ENCODE assay signal across 8 cellular contexts in genomic region chr17:2393184-2393953, GRCh38. TPM values are rescaled to one million over a fixed set of nuclear protein-coding genes. Genes with fewer than 3 reads are reported as not detected.
DNase-seq lines count a peak whose midpoint lies in the region; ATAC-seq and TF ChIP-seq lines count a peak whose summit lies in the region.

No MANE protein-coding gene starts in this region.

- peaks cover 24% of the 10 kb centered on the region for H3K4me1 ChIP-seq in endodermal cell (ENCODE audit: control insufficient read depth, insufficient read depth, low read length)

- peak overlapping the region; percentile 99 for H3K27ac Mint-ChIP-seq in CD4-positive, alpha-beta T cell
- peak overlapping the region; percentile 93 for H3K27ac Mint-ChIP-seq in endodermal cell
- H3K27ac Mint-ChIP-seq in mesothelial cell of epicardium, result peak overlapping the region; percentile 94

- H3K27me3 Mint-ChIP-seq in CD4-positive, alpha-beta T cell, result no peaks in the 10 kb centered on the region
- H3K27me3 Mint-ChIP-seq in endodermal cell (ENCODE audit: insufficient read depth) (no peaks in the 10 kb centered on the region), mesothelial cell of epicardium (ENCODE audit: low read depth) (no peaks in the 10 kb centered on the region)

- TF ChIP-seq CTCF in CD4-positive, alpha-beta T cell (IDR thresholded peaks at IDR 0.05), result no peak
- TF ChIP-seq CTCF in endodermal cell (conservative IDR thresholded peaks at IDR 0.05) (no peak), mesothelial cell of epicardium (IDR thresholded peaks at IDR 0.05; ENCODE audit: unreplicated experiment) (no peak)

- H3K27me3 ChIP-seq in CD4-positive, alpha-beta T cell (ENCODE audit: control insufficient read depth, insufficient read depth, low read length), result no peaks in the 10 kb centered on the region
- H3K27me3 ChIP-seq in endodermal cell (ENCODE audit: control insufficient read depth, insufficient read depth, low read length, poor library complexity, severe bottlenecking), result no peaks in the 10 kb centered on the region

- peaks cover 70% of the 10 kb centered on the region for H3K4me1 Mint-ChIP-seq in CD4-positive, alpha-beta T cell (ENCODE audit: low read depth)
- H3K4me1 Mint-ChIP-seq in endodermal cell (peaks cover 34% of the 10 kb centered on the region), mesothelial cell of epicardium (peaks cover 54% of the 10 kb centered on the region)

- H3K9me3 Mint-ChIP-seq in CD4-positive, alpha-beta T cell, result no peaks in the 10 kb centered on the region
- H3K9me3 Mint-ChIP-seq in endodermal cell, result no peaks in the 10 kb centered on the region
- no peaks in the 10 kb centered on the region for H3K9me3 Mint-ChIP-seq in mesothelial cell of epicardium

- H3K36me3 ChIP-seq in endodermal cell (ENCODE audit: control insufficient read depth, insufficient read depth, low read length), result no peaks in the 10 kb centered on the region

- H3K36me3 Mint-ChIP-seq in CD4-positive, alpha-beta T cell (ENCODE audit: low read depth), result peaks cover 38% of the 10 kb centered on the region
- H3K36me3 Mint-ChIP-seq in endodermal cell (ENCODE audit: low read depth), result peaks cover 12% of the 10 kb centered on the region
- H3K36me3 Mint-ChIP-seq in mesothelial cell of epicardium, result peaks cover 6% of the 10 kb centered on the region

- peak overlapping the region; percentile 98 for H3K27ac ChIP-seq in CD4-positive, alpha-beta T cell (ENCODE audit: low read depth, low read length)
- peak overlapping the region; percentile 97 for H3K27ac ChIP-seq in endodermal cell (ENCODE audit: low read depth, low read length)

- H3K4me3 Mint-ChIP-seq in CD4-positive, alpha-beta T cell, result peak overlapping the region; percentile 95
- peak overlapping the region; percentile 58 for H3K4me3 Mint-ChIP-seq in endodermal cell
- peak overlapping the region; percentile 75 for H3K4me3 Mint-ChIP-seq in mesothelial cell of epicardium

- POLR2A ChIA-PET in CD4-positive, alpha-beta T cell (lab: Charles Lee), result interaction anchor here (0.7 to 4.2 kb wide), 11 partner anchors 8 to 709 kb away, joined by 3 to 132 read pairs (median 5); partner anchors contain the start of genes MNT, PAFAH1B1, SMG6 and SRR

- peak; percentile 83 to 93 (median 89) for DNase-seq in CD4-positive, alpha-beta T cell
- DNase-seq in NOMO-1 treated with DMSO at 0.1 percent for 48 hours (lab: John Stamatoyannopoulos, UW; ENCODE audit: unreplicated experiment) (peak; percentile 78), endodermal cell (peak; percentile 96), mesothelial cell of epicardium (ENCODE audit: low spot score in 2 of 2, unreplicated experiment in 2 of 2) (peak; percentile 88 to 91)
- DNase-seq in activated CD8-positive, alpha-beta memory T cell treated with anti-CD3 and anti-CD28 coated beads, Interleukin-2, amount 50 U/mL, for 24 hours (ENCODE audit: extremely low read depth), result peak; percentile 65
- peak; percentile 85 to 86 for DNase-seq in stimulated activated CD8-positive, alpha-beta memory T cell treated with anti-CD3 and anti-CD28 coated beads, Interleukin-15, amount 100 ng/mL, for 4 hours (ENCODE audit: low read depth in 2 of 2)

- no peaks in the 10 kb centered on the region for H3K9me3 ChIP-seq in CD4-positive, alpha-beta T cell (ENCODE audit: control insufficient read depth, low read length)
- H3K9me3 ChIP-seq in endodermal cell (ENCODE audit: control insufficient read depth, low read length), result no peaks in the 10 kb centered on the region

- 0 to 1% methylated on average over 25 to 93 of the region's 99 CpGs for WGBS in endodermal cell (ENCODE audit: insufficient coverage in 1 of 2, insufficient read length in 1 of 2), 2 experiments

- CTCF ChIA-PET in CD4-positive, alpha-beta T cell (lab: Charles Lee), result interaction anchor here (0.5 to 2.6 kb wide), 6 partner anchors 10 to 724 kb away, joined by 3 to 25 read pairs (median 4); partner anchors contain the start of gene TSR1

- intact Hi-C loops in CD4-positive, alpha-beta T cell (cut with DNase I, micrococcal nuclease), result loop anchor here in 1 of 2 experiments (1.0 to 10.0 kb wide), 4 partner anchors 8 to 351 kb away; partner anchors contain the start of genes MNT, OVCA2, PAFAH1B1 and SMG6

- H3K9ac ChIP-seq in endodermal cell (ENCODE audit: extremely low read depth, low read length, poor library complexity, severe bottlenecking), result peak overlapping the region; percentile 98

- peak; percentile 59 for ATAC-seq in CD4-positive, alpha-beta T cell (ENCODE audit: poor library complexity)
- ATAC-seq in GM19372 (IDR thresholded peaks at IDR 0.05; ENCODE audit: low read depth, unreplicated experiment) (peak; percentile 49), HG03520 (IDR thresholded peaks at IDR 0.05; ENCODE audit: unreplicated experiment) (peak; percentile 32)

- H3K4me3 ChIP-seq in endodermal cell (ENCODE audit: low read length), result peak overlapping the region; percentile 83

RNA-seq across cellular contexts. Expression of gene MNT, which starts 7.5 kb away (rescaled TPM):
- 100 to 1,000 TPM; 111 to 118 TPM for total RNA-seq in CD4-positive, alpha-beta T cell
- total RNA-seq in endodermal cell (10 to 100 TPM; 25.3 to 30.2 TPM), mesothelial cell of epicardium (47.5 to 49.1 TPM (median 48.3 TPM) in 3 replicates)
- 19.1 TPM for polyA plus RNA-seq in endodermal cell (2013, experiment 1 of 2)
- polyA plus RNA-seq in endodermal cell (2013, experiment 2 of 2), result 20.1 TPM

RNA-seq across cellular contexts. Expression of gene SGSM2, which starts 56.1 kb away (rescaled TPM):
- total RNA-seq in CD4-positive, alpha-beta T cell, result 100 to 1,000 TPM; 147 to 154 TPM
- 10 to 100 TPM; 62.5 to 77.3 TPM for total RNA-seq in endodermal cell
- 80.3 TPM for polyA plus RNA-seq in endodermal cell (2013, experiment 1 of 2)
- polyA plus RNA-seq in endodermal cell (2013, experiment 2 of 2), result 69.3 TPM
- 79.2 to 80.9 TPM (median 79.3 TPM) in 3 replicates for total RNA-seq in mesothelial cell of epicardium

RNA-seq across cellular contexts. Expression of gene TSR1, which starts 57.1 kb away (rescaled TPM):
- total RNA-seq in CD4-positive, alpha-beta T cell, result 10 to 100 TPM; 29.6 to 31.9 TPM
- 10 to 100 TPM; 40.1 to 43.3 TPM for total RNA-seq in endodermal cell
- 37.0 TPM for polyA plus RNA-seq in endodermal cell (2013, experiment 1 of 2)
- polyA plus RNA-seq in endodermal cell (2013, experiment 2 of 2), result 38.7 TPM
- 37.7 to 41.4 TPM (median 40.6 TPM) in 3 replicates for total RNA-seq in mesothelial cell of epicardium

Comparison
In these comparisons a context has a peak if more than half of its experiments do, and no peak if none do; other contexts are left out.
1. Peak in every context shown above with its lines: DNase-seq, ATAC-seq, H3K4me3 ChIP-seq and H3K27ac ChIP-seq.